Comparison of ENCODE assay signal across 24 cellular contexts in genomic region chr17:3641717-3642486, GRCh38. TPM values are rescaled to one million over a fixed set of nuclear protein-coding genes. Genes with fewer than 3 reads are reported as not detected.
DNase-seq lines count a peak whose midpoint lies in the region; ATAC-seq, FAIRE-seq and TF ChIP-seq lines count a peak whose summit lies in the region.
"Had no signal": no experiment of that assay in that cellular context is flagged by ENCODE, and none has a peak within 500 bp of the region (broad histone marks: within the 10 kb centered on the region; RNA-seq: fewer than 3 reads in every experiment).

No MANE protein-coding gene starts in this region.

- peak; percentile 48 for FAIRE-seq in HTR-8/SVneo (lab: Jason Lieb, UNC)
- FAIRE-seq: A204.1, endometrium, keratinocyte had no signal

- peaks cover 19% of the 10 kb centered on the region for H3K79me2 ChIP-seq in osteoblast (ENCODE audit: insufficient read depth, low read length)
- no peaks in the 10 kb centered on the region for H3K79me2 ChIP-seq in SK-N-SH (ENCODE audit: insufficient read depth)

- no peaks in the 10 kb centered on the region for H3K9me3 Mint-ChIP-seq in activated T-cell treated with anti-CD3 and anti-CD28 coated beads, Interleukin-2, amount 50 U/mL, for 72 hours
- no peaks in the 10 kb centered on the region for H3K9me3 Mint-ChIP-seq in dendritic cell treated with granulocyte-macrophage colony-stimulating factor and Interleukin-4, amounts not matched to agents 40 ng/mL and 50 ng/mL, for 4 days
- H3K9me3 Mint-ChIP-seq: T-helper 1 cell treated with Interleukin-12 subunit alpha and Interleukin-12 subunit beta and Interleukin-4 antibody, amounts not matched to agents 30 μg/mL and 1 μg/mL, for 36 hours had no signal

- no peaks in the 10 kb centered on the region for H3K9me2 ChIP-seq in SK-N-SH

- H3K27me3 Mint-ChIP-seq in activated T-cell treated with anti-CD3 and anti-CD28 coated beads, Interleukin-2, amount 50 U/mL, for 72 hours (ENCODE audit: low read depth): no peaks in the 10 kb centered on the region
- H3K27me3 Mint-ChIP-seq in dendritic cell treated with granulocyte-macrophage colony-stimulating factor and Interleukin-4, amounts not matched to agents 40 ng/mL and 50 ng/mL, for 4 days: no peaks in the 10 kb centered on the region

- no peak for TF ChIP-seq POLR2A in tibial nerve (IDR thresholded peaks at IDR 0.05)

- H3K4me2 ChIP-seq in osteoblast (ENCODE audit: insufficient read depth, low read length) (no peak overlapping the region), SK-N-SH (no peak overlapping the region)

- no peak overlapping the region for H3K9ac ChIP-seq in SK-N-SH

- POLR2A ChIA-PET in SK-N-SH (lab: Yijun Ruan, JAX): no interaction called here

- H3K27ac ChIP-seq in osteoblast (ENCODE audit: low read depth, low read length): no peak overlapping the region
- H3K27ac ChIP-seq in SK-N-SH (ENCODE audit: low read depth in 2 of 2, low read length in 1 of 2): no peak overlapping the region
- H3K27ac ChIP-seq in brain microvascular endothelial cell: no peak overlapping the region
- peak overlapping the region in 2 of 4 donors; percentile 1 to 57 for H3K27ac ChIP-seq in tibial nerve
- H3K27ac ChIP-seq: HL-60, SJSA1 had no signal

- WGBS in SK-N-SH (ENCODE audit: low lambda C conversion rate): 71% methylated on average over 18 of the region's 19 CpGs
- 83 to 92% methylated on average over 18 to 19 of the region's 19 CpGs for WGBS in tibial nerve, 2 donors

- H4K20me1 ChIP-seq in osteoblast (ENCODE audit: insufficient read depth, low read length): peaks cover 2% of the 10 kb centered on the region
- no peaks in the 10 kb centered on the region for H4K20me1 ChIP-seq in SK-N-SH (ENCODE audit: insufficient read depth)

- H3K4me3 ChIP-seq in osteoblast (ENCODE audit: insufficient read depth, low read length) (no peak overlapping the region), SK-N-SH (ENCODE audit: low read depth in 2 of 2, low read length in 1 of 2) (no peak overlapping the region), brain microvascular endothelial cell (ENCODE audit: low read depth, low read length) (no peak overlapping the region), tibial nerve (no peak overlapping the region)
- H3K4me3 ChIP-seq: psoas muscle, SJSA1 had no signal

- peaks cover 66% of the 10 kb centered on the region for H3K4me1 Mint-ChIP-seq in activated T-cell treated with anti-CD3 and anti-CD28 coated beads, Interleukin-2, amount 50 U/mL, for 72 hours (ENCODE audit: low read depth)
- H3K4me1 Mint-ChIP-seq in dendritic cell treated with granulocyte-macrophage colony-stimulating factor and Interleukin-4, amounts not matched to agents 40 ng/mL and 50 ng/mL, for 4 days (ENCODE audit: low read depth): peaks cover 85% of the 10 kb centered on the region

- in situ Hi-C loops in brain microvascular endothelial cell (cut with HindIII; ENCODE audit: low pct_ligation_motif_present, low sequenced_read_pairs): no loop called here

- intact Hi-C loops in dendritic cell treated with granulocyte-macrophage colony-stimulating factor and Interleukin-4, amounts not matched to agents 40 ng/mL and 50 ng/mL, for 4 days (cut with micrococcal nuclease): no loop called here

- no peak for DNase-seq in activated T-cell treated with anti-CD3 and anti-CD28 coated beads, Interleukin-2, amount 50 U/mL, for 72 hours
- DNase-seq in activated T-cell treated with anti-CD3 and anti-CD28 coated beads for 4 hours (no peak), HTR-8/SVneo (ENCODE audit: insufficient read length, low spot score) (no peak), osteoblast (ENCODE audit: insufficient read length, low spot score, missing footprints) (peak; percentile 67), SK-N-SH (no peak), brain microvascular endothelial cell (no peak), tibial nerve (ENCODE audit: low spot score in 2 of 2) (no peak)
- DNase-seq: activated CD4-positive, alpha-beta T cell treated with anti-CD3 and anti-CD28 coated beads, Interleukin-2, amount 50 U/mL, for 1 hour; activated naive CD4-positive, alpha-beta T cell treated with Interleukin-2 at 50 U/mL for 16 hours; amniotic stem cell; COR-L47; DMS79; NCI-H1105; NCI-H2029 treated with DMSO at 0.1 percent for 48 hours; NCI-H226; substantia nigra had no signal

- TF ChIP-seq EP300 in SK-N-SH (IDR thresholded peaks at IDR 0.05; ENCODE audit: borderline replicate concordance in 1 of 2, low read depth in 1 of 2, low read length in 1 of 2) (no peak), tibial nerve (IDR thresholded peaks at IDR 0.05) (no peak)

- no peaks in the 10 kb centered on the region for H3F3A ChIP-seq in SK-N-SH (replicated peaks; ENCODE audit: insufficient read depth)

- H3K4me3 Mint-ChIP-seq in activated T-cell treated with anti-CD3 and anti-CD28 coated beads, Interleukin-2, amount 50 U/mL, for 72 hours: no peak overlapping the region
- H3K4me3 Mint-ChIP-seq in dendritic cell treated with granulocyte-macrophage colony-stimulating factor and Interleukin-4, amounts not matched to agents 40 ng/mL and 50 ng/mL, for 4 days: no peak overlapping the region
- H3K4me3 Mint-ChIP-seq: T-helper 1 cell treated with Interleukin-12 subunit alpha and Interleukin-12 subunit beta and Interleukin-4 antibody, amounts not matched to agents 30 μg/mL and 1 μg/mL, for 36 hours had no signal

- TF ChIP-seq RAD21 in SK-N-SH (IDR thresholded peaks at IDR 0.05; ENCODE audit: low read length): no peak

- peak overlapping the region; percentile 52 for H3K27ac Mint-ChIP-seq in activated T-cell treated with anti-CD3 and anti-CD28 coated beads, Interleukin-2, amount 50 U/mL, for 72 hours
- H3K27ac Mint-ChIP-seq in dendritic cell treated with granulocyte-macrophage colony-stimulating factor and Interleukin-4, amounts not matched to agents 40 ng/mL and 50 ng/mL, for 4 days: peak overlapping the region; percentile 97

- H3K36me3 ChIP-seq in osteoblast (ENCODE audit: insufficient read depth, low read length) (peaks cover 12% of the 10 kb centered on the region), SK-N-SH (replicated peaks in 1 of 2; ENCODE audit: control insufficient read depth in 1 of 2, insufficient read depth in 2 of 2, low read length in 1 of 2) (no peaks in the 10 kb centered on the region), brain microvascular endothelial cell (replicated peaks) (peaks cover 7% of the 10 kb centered on the region), tibial nerve (peaks cover 0 to 64% (median 0%) of the 10 kb centered on the region in 3 donors)

- CTCF ChIA-PET in SK-N-SH (lab: Yijun Ruan, JAX): interaction anchor here (1.0 to 1.5 kb wide), 3 partner anchors 41 to 106 kb away, joined by 3 read pairs; no protein-coding TSS in a partner anchor

- H3K27me3 ChIP-seq in osteoblast (ENCODE audit: insufficient read depth, low read length) (no peaks in the 10 kb centered on the region), SK-N-SH (ENCODE audit: insufficient read depth) (no peaks in the 10 kb centered on the region), brain microvascular endothelial cell (replicated peaks) (no peaks in the 10 kb centered on the region), tibial nerve (no peaks in the 10 kb centered on the region)
- H3K27me3 ChIP-seq: SJSA1 had no signal

- H3K36me3 Mint-ChIP-seq in activated T-cell treated with anti-CD3 and anti-CD28 coated beads, Interleukin-2, amount 50 U/mL, for 72 hours (ENCODE audit: insufficient read depth in 2 of 2): peaks cover 2% of the 10 kb centered on the region in 2 donors
- H3K36me3 Mint-ChIP-seq in dendritic cell treated with granulocyte-macrophage colony-stimulating factor and Interleukin-4, amounts not matched to agents 40 ng/mL and 50 ng/mL, for 4 days (ENCODE audit: low read depth): peaks cover 99% of the 10 kb centered on the region

- H2AFZ ChIP-seq in osteoblast (ENCODE audit: low read length) (no peak overlapping the region), SK-N-SH (ENCODE audit: low read depth) (no peak overlapping the region)

- TF ChIP-seq CTCF in osteoblast (IDR thresholded peaks at IDR 0.05; ENCODE audit: extremely low read depth, low read depth, low read length): no peak
- TF ChIP-seq CTCF in SK-N-SH (IDR thresholded peaks at IDR 0.05): no peak
- TF ChIP-seq CTCF in brain microvascular endothelial cell (IDR thresholded peaks at IDR 0.05; ENCODE audit: low read depth, low read length, missing control alignments): no peak
- no peak for TF ChIP-seq CTCF in tibial nerve (IDR thresholded peaks at IDR 0.05)

- H3K9me3 ChIP-seq in osteoblast (ENCODE audit: low read depth, low read length) (no peaks in the 10 kb centered on the region), SK-N-SH (no peaks in the 10 kb centered on the region), tibial nerve (no peaks in the 10 kb centered on the region)
- H3K9me3 ChIP-seq: psoas muscle, SJSA1 had no signal

- H3K4me1 ChIP-seq in osteoblast (ENCODE audit: insufficient read depth, low read length) (peaks cover 13% of the 10 kb centered on the region), SK-N-SH (ENCODE audit: control insufficient read depth in 1 of 2, insufficient read depth in 2 of 2, low read depth in 1 of 2, low read length in 1 of 2) (peaks cover 0 to 3% of the 10 kb centered on the region in 2 experiments; a peak in 1 of 4 replicates), tibial nerve (peaks cover 0 to 27% (median 7%) of the 10 kb centered on the region in 4 donors)

- no peak for ATAC-seq in activated T-cell treated with anti-CD3 and anti-CD28 coated beads, Interleukin-2, amount 50 U/mL, for 72 hours (replicated peaks in 1 of 2)
- ATAC-seq: psoas muscle had no signal

RNA-seq across cellular contexts. Expression of gene CTNS, which starts 5.3 kb away (rescaled TPM):
- 10 to 100 TPM; 10.5 to 12.1 TPM for total RNA-seq in activated T-cell treated with anti-CD3 and anti-CD28 coated beads, Interleukin-2, amount 50 U/mL, for 72 hours
- total RNA-seq in osteoblast: 34.7 and 46.0 TPM in 2 replicates
- 6.7 and 8.2 TPM in 2 replicates for polyA plus RNA-seq in SK-N-SH (2012; rRNA removed)
- polyA plus RNA-seq in SK-N-SH (2012; cell fraction: cytosol; rRNA removed): 5.1 and 5.8 TPM in 2 replicates
- 14.5 and 17.2 TPM in 2 replicates for polyA plus RNA-seq in SK-N-SH (2012; cell fraction: nucleus; rRNA removed)
- total RNA-seq in tibial nerve: 10 to 100 TPM; 42.9 to 62.1 (median 50.6) TPM

RNA-seq across cellular contexts. Expression of gene SHPK, which starts 5.9 kb away (rescaled TPM):
- 1 to 10 TPM; 9.2 to 9.4 TPM for total RNA-seq in activated T-cell treated with anti-CD3 and anti-CD28 coated beads, Interleukin-2, amount 50 U/mL, for 72 hours
- total RNA-seq in osteoblast (8.3 and 13.8 TPM in 2 replicates), tibial nerve (10 to 100 TPM; 17.5 to 29.6 (median 22.5) TPM)
- polyA plus RNA-seq in SK-N-SH (2012; rRNA removed): 9.0 and 9.7 TPM in 2 replicates
- 4.5 and 6.7 TPM in 2 replicates for polyA plus RNA-seq in SK-N-SH (2012; cell fraction: cytosol; rRNA removed)
- 12.3 and 16.1 TPM in 2 replicates for polyA plus RNA-seq in SK-N-SH (2012; cell fraction: nucleus; rRNA removed)

RNA-seq across cellular contexts. Expression of gene TAX1BP3, which starts 26.5 kb away (rescaled TPM):
- 10 to 100 TPM; 10.6 to 12.3 TPM for total RNA-seq in activated T-cell treated with anti-CD3 and anti-CD28 coated beads, Interleukin-2, amount 50 U/mL, for 72 hours
- 149 and 164 TPM in 2 replicates for total RNA-seq in osteoblast
- polyA plus RNA-seq in SK-N-SH (2012; rRNA removed): 165 and 192 TPM in 2 replicates
- 129 and 173 TPM in 2 replicates for polyA plus RNA-seq in SK-N-SH (2012; cell fraction: cytosol; rRNA removed)
- 92.2 and 93.2 TPM in 2 replicates for polyA plus RNA-seq in SK-N-SH (2012; cell fraction: nucleus; rRNA removed)
- 100 to 1,000 TPM; 183 to 303 (median 249) TPM for total RNA-seq in tibial nerve

RNA-seq across cellular contexts. Expression of gene EMC6, which starts 26.7 kb away (rescaled TPM):
- 10 to 100 TPM; 44.0 to 45.0 TPM for total RNA-seq in activated T-cell treated with anti-CD3 and anti-CD28 coated beads, Interleukin-2, amount 50 U/mL, for 72 hours
- total RNA-seq in osteoblast (12.7 and 13.8 TPM in 2 replicates), tibial nerve (10 to 100 TPM; 12.6 to 23.4 (median 18.9) TPM)
- 56.6 and 64.4 TPM in 2 replicates for polyA plus RNA-seq in SK-N-SH (2012; rRNA removed)
- 37.8 and 55.1 TPM in 2 replicates for polyA plus RNA-seq in SK-N-SH (2012; cell fraction: cytosol; rRNA removed)
- polyA plus RNA-seq in SK-N-SH (2012; cell fraction: nucleus; rRNA removed): 20.0 and 20.1 TPM in 2 replicates

RNA-seq across cellular contexts. Expression of gene TRPV1, which starts 32.7 kb away (rescaled TPM):
- total RNA-seq in activated T-cell treated with anti-CD3 and anti-CD28 coated beads, Interleukin-2, amount 50 U/mL, for 72 hours: 1 to 10 TPM; 4.1 to 5.1 TPM
- total RNA-seq in osteoblast (2.4 and 2.5 TPM in 2 replicates), tibial nerve (10 to 100 TPM; 11.3 to 31.5 (median 12.1) TPM)
- polyA plus RNA-seq in SK-N-SH (2012; rRNA removed): 2.5 and 3.0 TPM in 2 replicates
- 0.91 and 1.6 TPM in 2 replicates for polyA plus RNA-seq in SK-N-SH (2012; cell fraction: cytosol; rRNA removed)
- 12.8 and 17.6 TPM in 2 replicates for polyA plus RNA-seq in SK-N-SH (2012; cell fraction: nucleus; rRNA removed)

Comparison
In these comparisons a context has a peak if more than half of its experiments do, and no peak if none do; other contexts are left out.
1. RNA of gene TAX1BP3, which starts 26.5 kb away (total RNA-seq): 183 to 303 TPM in tibial nerve and 149 to 164 TPM in osteoblast; 10.6 to 12.3 TPM in activated T-cell treated with anti-CD3 and anti-CD28 coated beads, Interleukin-2, amount 50 U/mL, for 72 hours; every median in the first group is over 10 times any median in the second.